Comparison of ENCODE assay signal across 1 cellular context in the genomic region with DNA sequence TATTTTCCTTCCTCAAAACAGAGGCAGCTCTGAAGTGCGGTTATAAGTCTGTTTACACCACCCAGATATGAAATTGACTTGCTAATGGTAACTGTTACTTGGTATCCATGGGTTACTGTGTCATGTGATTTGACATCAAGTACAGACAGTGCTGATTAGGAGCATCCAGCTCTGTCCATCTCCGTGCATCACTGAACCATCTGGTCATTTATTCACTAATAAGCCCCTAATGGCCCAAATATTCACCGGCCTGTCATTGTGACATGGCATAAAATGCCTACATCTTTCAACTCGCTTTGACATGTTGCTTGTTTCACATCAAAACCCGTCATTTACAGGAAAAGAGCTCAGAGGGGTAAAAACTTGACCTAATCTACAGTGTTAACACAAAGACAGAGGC.
TF ChIP-seq lines count a peak whose summit lies in the region.

No MANE protein-coding gene starts in this region.

TF ChIP-seq in H1, 55 proteins besides CTCF, POLR2A, EP300 and RAD21 (continued from another document):
- TF ChIP-seq, protein P1, sequence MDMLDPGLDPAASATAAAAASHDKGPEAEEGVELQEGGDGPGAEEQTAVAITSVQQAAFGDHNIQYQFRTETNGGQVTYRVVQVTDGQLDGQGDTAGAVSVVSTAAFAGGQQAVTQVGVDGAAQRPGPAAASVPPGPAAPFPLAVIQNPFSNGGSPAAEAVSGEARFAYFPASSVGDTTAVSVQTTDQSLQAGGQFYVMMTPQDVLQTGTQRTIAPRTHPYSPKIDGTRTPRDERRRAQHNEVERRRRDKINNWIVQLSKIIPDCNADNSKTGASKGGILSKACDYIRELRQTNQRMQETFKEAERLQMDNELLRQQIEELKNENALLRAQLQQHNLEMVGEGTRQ (IDR thresholded peaks at IDR 0.05; ENCODE audit: low read length), result no peak
- TF ChIP-seq CEBPB (IDR thresholded peaks at IDR 0.05; ENCODE audit: low read depth, low read length) (no peak), TEAD4 (IDR thresholded peaks at IDR 0.05; ENCODE audit: low read depth, low read length) (no peak), ASH2L (IDR thresholded peaks at IDR 0.05; ENCODE audit: low read length) (no peak), BACH1 (IDR thresholded peaks at IDR 0.05; ENCODE audit: low read length) (no peak), HDAC6 (IDR thresholded peaks at IDR 0.05; ENCODE audit: low read depth, low read length) (no peak)
- TF ChIP-seq, protein P2, sequence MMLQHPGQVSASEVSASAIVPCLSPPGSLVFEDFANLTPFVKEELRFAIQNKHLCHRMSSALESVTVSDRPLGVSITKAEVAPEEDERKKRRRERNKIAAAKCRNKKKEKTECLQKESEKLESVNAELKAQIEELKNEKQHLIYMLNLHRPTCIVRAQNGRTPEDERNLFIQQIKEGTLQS (IDR thresholded peaks at IDR 0.05; ENCODE audit: insufficient read depth, low read depth, low read length), result no peak
